ENCODE assay signal across 9 cellular contexts in genomic region chr10:103693812-103694205, GRCh38.
DNase-seq lines count a peak whose midpoint lies in the region; ATAC-seq and TF ChIP-seq lines count a peak whose summit lies in the region.
"Had no signal": no experiment of that assay in that cellular context is flagged by ENCODE, and none has a peak within 500 bp of the region (broad histone marks: within the 10 kb centered on the region; RNA-seq: fewer than 3 reads in every experiment).

No MANE protein-coding gene starts in this region.

- H2AFZ ChIP-seq in trophoblast cell (ENCODE audit: insufficient read depth, low read length, poor library complexity) = no peak overlapping the region

- H2BK120ac ChIP-seq in trophoblast cell (ENCODE audit: insufficient read depth, low read length, poor library complexity) = no peak overlapping the region

- H3K36me3 ChIP-seq in DOHH2 (ENCODE audit: control insufficient read depth, low read length) = no peaks in the 10 kb centered on the region
- H3K36me3 ChIP-seq in KOPT-K1 (ENCODE audit: insufficient read depth, low read length) = no peaks in the 10 kb centered on the region
- no peaks in the 10 kb centered on the region for H3K36me3 ChIP-seq in trophoblast cell (ENCODE audit: control insufficient read depth in 1 of 2, insufficient read depth in 2 of 2, low read length in 2 of 2)
- H3K36me3 ChIP-seq in upper lobe of right lung = no peaks in the 10 kb centered on the region

- ATAC-seq in GM18517 (IDR thresholded peaks at IDR 0.05; ENCODE audit: unreplicated experiment) (no peak), upper lobe of right lung (no peak), GM18861 (IDR thresholded peaks at IDR 0.05; ENCODE audit: unreplicated experiment) (no peak)

- CTCF ChIA-PET in GM10248 (lab: Yijun Ruan, JAX) = interaction anchor here (0.8 to 7.0 kb wide), 4 partner anchors 8 to 84 kb away, joined by 3 to 69 read pairs (median 14); no protein-coding TSS in a partner anchor

- H2AK5ac ChIP-seq in trophoblast cell (ENCODE audit: low read length) = no peak overlapping the region

- H3K18ac ChIP-seq in trophoblast cell (ENCODE audit: low read length) = no peak overlapping the region

- H4K91ac ChIP-seq in trophoblast cell (ENCODE audit: low read depth, low read length) = no peak overlapping the region

- peaks cover 53% of the 10 kb centered on the region for H3K4me1 ChIP-seq in DOHH2 (ENCODE audit: control insufficient read depth, low read length)
- H3K4me1 ChIP-seq in trophoblast cell (ENCODE audit: control insufficient read depth in 1 of 2, insufficient read depth in 2 of 2, low read length in 2 of 2) = peaks cover 7 to 19% of the 10 kb centered on the region in 2 experiments
- peaks cover 18% of the 10 kb centered on the region for H3K4me1 ChIP-seq in upper lobe of right lung

- no CpG with 5 or more reads among the region's 5 CpGs for WGBS in trophoblast cell (ENCODE audit: extremely low coverage, insufficient coverage, insufficient read length)

- H3K4me2 ChIP-seq in DOHH2 (ENCODE audit: low read length) = peak overlapping the region; percentile 76
- H3K4me2 ChIP-seq in trophoblast cell (ENCODE audit: low read length) = peak overlapping the region; percentile 72

- intact Hi-C loops in dorsolateral prefrontal cortex (cut with DNase I) (no loop called here), upper lobe of right lung (cut with DNase I) (no loop called here)

- H3K27me3 ChIP-seq in DOHH2 (ENCODE audit: control insufficient read depth, low read length) = peaks cover 21% of the 10 kb centered on the region
- no peaks in the 10 kb centered on the region for H3K27me3 ChIP-seq in dorsolateral prefrontal cortex
- H3K27me3 ChIP-seq in trophoblast cell (ENCODE audit: insufficient read depth, low read length) = peaks cover 13% of the 10 kb centered on the region
- H3K27me3 ChIP-seq in upper lobe of right lung = no peaks in the 10 kb centered on the region

- no peaks in the 10 kb centered on the region for H3F3A ChIP-seq in DOHH2 (ENCODE audit: control insufficient read depth, insufficient read depth)

- no peak overlapping the region for H4K8ac ChIP-seq in trophoblast cell (ENCODE audit: low read depth, low read length)

- H3K79me2 ChIP-seq in DOHH2 (ENCODE audit: control insufficient read depth, low read length) = no peaks in the 10 kb centered on the region
- no peaks in the 10 kb centered on the region for H3K79me2 ChIP-seq in trophoblast cell (ENCODE audit: control insufficient read depth, insufficient read depth, low read length, poor library complexity)

- no peaks in the 10 kb centered on the region for H3K9me2 ChIP-seq in DOHH2 (replicated peaks; ENCODE audit: control insufficient read depth, low read length)

- H3K14ac ChIP-seq in trophoblast cell (ENCODE audit: low read length) = no peak overlapping the region

- H3K4me3 ChIP-seq in DOHH2 (ENCODE audit: low read length) (peak overlapping the region; percentile 69), dorsolateral prefrontal cortex (peak overlapping the region in 55 of 59 donors; percentile 34 to 85 (median 72)), trophoblast cell (ENCODE audit: low read depth, low read length) (no peak overlapping the region), upper lobe of right lung (no peak overlapping the region)

- no peak overlapping the region for H4K12ac ChIP-seq in trophoblast cell (ENCODE audit: low read depth, low read length)

- H4K20me1 ChIP-seq in DOHH2 (ENCODE audit: control insufficient read depth, insufficient read depth, low read depth, low read length) = no peaks in the 10 kb centered on the region

- no peak overlapping the region for H3K27ac ChIP-seq in DOHH2 (ENCODE audit: low read depth, low read length)
- H3K27ac ChIP-seq in KOPT-K1 (ENCODE audit: low read depth, low read length, poor library complexity, severe bottlenecking) = peak overlapping the region; percentile 8
- peak overlapping the region in 55 of 59 donors; percentile 10 to 98 (median 89) for H3K27ac ChIP-seq in dorsolateral prefrontal cortex
- H3K27ac ChIP-seq in trophoblast cell (ENCODE audit: low read depth, low read length) = no peak overlapping the region
- no peak overlapping the region for H3K27ac ChIP-seq in upper lobe of right lung

- H3K9ac ChIP-seq in trophoblast cell (ENCODE audit: low read length) = no peak overlapping the region

- POLR2A ChIA-PET in GM10248 (lab: Yijun Ruan, JAX) = no interaction called here

- no peak overlapping the region for H3K23ac ChIP-seq in trophoblast cell (ENCODE audit: low read length)

- no peaks in the 10 kb centered on the region for H3K79me1 ChIP-seq in trophoblast cell (ENCODE audit: low read length)

- no peak for TF ChIP-seq CTCF in DOHH2 (IDR thresholded peaks at IDR 0.05; ENCODE audit: low read depth, low read length, poor library complexity, severe bottlenecking)
- no peak for TF ChIP-seq CTCF in dorsolateral prefrontal cortex (IDR thresholded peaks at IDR 0.05 in 54 of 56, conservative IDR thresholded peaks at IDR 0.05 in 2 of 56; ENCODE audit: low read depth in 1 of 56, partially characterized antibody in 56 of 56)
- no peak for TF ChIP-seq CTCF in GM10248 (IDR thresholded peaks at IDR 0.05; ENCODE audit: control extremely low read depth, extremely low read depth, low read depth, missing control alignments)
- TF ChIP-seq CTCF in upper lobe of right lung (IDR thresholded peaks at IDR 0.05) = no peak

- DNase-seq in dorsolateral prefrontal cortex = no peak
- no peak for DNase-seq in trophoblast cell
- no peak for DNase-seq in GM10248 (ENCODE audit: extremely low spot score)
- DNase-seq in upper lobe of right lung = no peak
- DNase-seq: NCI-H345 had no signal

- no peak overlapping the region for H3K4ac ChIP-seq in trophoblast cell (ENCODE audit: low read depth, low read length)

- no peak overlapping the region for H2BK12ac ChIP-seq in trophoblast cell (ENCODE audit: low read length)

- no peak overlapping the region for H2BK5ac ChIP-seq in trophoblast cell (ENCODE audit: low read depth, low read length, poor library complexity)

- H3K9me3 ChIP-seq in DOHH2 (ENCODE audit: control insufficient read depth, insufficient read depth, low read length) (no peaks in the 10 kb centered on the region), KOPT-K1 (ENCODE audit: insufficient read depth, low read length, poor library complexity, severe bottlenecking) (no peaks in the 10 kb centered on the region), trophoblast cell (ENCODE audit: insufficient read depth, low read depth, low read length) (peaks cover 8% of the 10 kb centered on the region), upper lobe of right lung (no peaks in the 10 kb centered on the region)

Comparison
In these comparisons a context has a peak if more than half of its experiments do, and no peak if none do; other contexts are left out.
1. H3K27ac ChIP-seq: peak in KOPT-K1 (single experiment) and dorsolateral prefrontal cortex (55 of 59); none in DOHH2 (single experiment), trophoblast cell (single experiment) and upper lobe of right lung (single experiment).
2. H3K4me3 ChIP-seq: peak in DOHH2 (single experiment) and dorsolateral prefrontal cortex (55 of 59); none in trophoblast cell (single experiment) and upper lobe of right lung (single experiment).